Comparison of ENCODE assay signal across 24 cellular contexts in genomic region chr1:57987507-57987906, GRCh38.
"Had no signal": no experiment of that assay in that cellular context is flagged by ENCODE, and none has a peak within 500 bp of the region (broad histone marks: within the 10 kb centered on the region; RNA-seq: fewer than 3 reads in every experiment).

No MANE protein-coding gene starts in this region.

- H3K9ac ChIP-seq: parathyroid adenoma had no signal

- H3K4me3 ChIP-seq: esophagus muscularis mucosa, gastrocnemius medialis, heart right ventricle, left ventricle myocardium inferior, lower lobe of right lung, psoas muscle, spleen, tibial artery, upper lobe of right lung, vagina had no signal

- H3K36me3 Mint-ChIP-seq: immature natural killer cell; natural killer cell treated with Interleukin-12 subunit alpha and Interleukin-12 subunit beta and Interleukin-15 and Interleukin-18, amount 100 ng/mL, for 72 hours; stimulated activated memory B cell treated with anti-CD40 and anti-IgM and Interleukin-4, amounts not matched to agents 10 μg/mL and 1 μg/mL and 100 μg/mL, for 72 hours had no signal

- H3K36me3 ChIP-seq: esophagus muscularis mucosa, gastrocnemius medialis, heart right ventricle, left ventricle myocardium inferior, lower lobe of right lung, spleen, tibial artery, upper lobe of right lung, vagina had no signal

- FAIRE-seq: keratinocyte had no signal

- H3K27me3 Mint-ChIP-seq: stimulated activated naive CD8-positive, alpha-beta T cell treated with anti-CD3 and anti-CD28 coated beads, Interleukin-15, Interleukin-2, amounts not matched to agents 100 ng/mL and 50 ng/mL, for 24 hours had no signal

- H3K4me3 Mint-ChIP-seq: immature natural killer cell; natural killer cell treated with Interleukin-12 subunit alpha and Interleukin-12 subunit beta and Interleukin-15 and Interleukin-18, amount 100 ng/mL, for 72 hours; stimulated activated memory B cell treated with anti-CD40 and anti-IgM and Interleukin-4, amounts not matched to agents 10 μg/mL and 1 μg/mL and 100 μg/mL, for 72 hours; stimulated activated naive CD8-positive, alpha-beta T cell treated with anti-CD3 and anti-CD28 coated beads, Interleukin-15, Interleukin-2, amounts not matched to agents 100 ng/mL and 50 ng/mL, for 24 hours had no signal

- H3K27ac ChIP-seq: epithelial cell of prostate, esophagus muscularis mucosa, gastrocnemius medialis, heart right ventricle, left ventricle myocardium inferior, lower lobe of right lung, parathyroid adenoma, psoas muscle, spleen, tibial artery, upper lobe of right lung, vagina had no signal

- H3K79me2 ChIP-seq: parathyroid adenoma had no signal

- H3K4me1 ChIP-seq: esophagus muscularis mucosa, gastrocnemius medialis, heart right ventricle, left ventricle myocardium inferior, lower lobe of right lung, parathyroid adenoma, psoas muscle, tibial artery, upper lobe of right lung, vagina had no signal

- H3K27me3 ChIP-seq: esophagus muscularis mucosa, gastrocnemius medialis, spleen, tibial artery, upper lobe of right lung, vagina had no signal

- H3K9me3 Mint-ChIP-seq: immature natural killer cell; stimulated activated memory B cell treated with anti-CD40 and anti-IgM and Interleukin-4, amounts not matched to agents 10 μg/mL and 1 μg/mL and 100 μg/mL, for 72 hours; stimulated activated naive CD8-positive, alpha-beta T cell treated with anti-CD3 and anti-CD28 coated beads, Interleukin-15, Interleukin-2, amounts not matched to agents 100 ng/mL and 50 ng/mL, for 24 hours had no signal

- H3K9me3 ChIP-seq: esophagus muscularis mucosa, gastrocnemius medialis, heart right ventricle, left ventricle myocardium inferior, lower lobe of right lung, psoas muscle, spleen, tibial artery, upper lobe of right lung, vagina had no signal

- DNase-seq: effector memory CD4-positive, alpha-beta T cell; gastrocnemius medialis; heart right ventricle; hypothalamus; immature natural killer cell; left ventricle myocardium inferior; lower lobe of right lung; mesenchymal stem cell; midbrain; psoas muscle; spleen; stimulated activated CD4-positive, alpha-beta T cell treated with anti-CD3 and anti-CD28 coated beads, Interleukin-15, amount 100 ng/mL, for 24 hours; stimulated activated CD4-positive, alpha-beta T cell treated with anti-CD3 and anti-CD28 coated beads, Interleukin-1b, Interleukin-23, amount 100 ng/mL, for 48 hours; stimulated activated CD4-positive, alpha-beta T cell treated with anti-CD3 and anti-CD28 coated beads, Interleukin-4, amount 100 ng/mL, for 24 hours; tibial artery; upper lobe of right lung had no signal

- H2AFZ ChIP-seq: parathyroid adenoma had no signal

- H3K27ac Mint-ChIP-seq: natural killer cell treated with Interleukin-12 subunit alpha and Interleukin-12 subunit beta and Interleukin-15 and Interleukin-18, amount 100 ng/mL, for 72 hours; stimulated activated memory B cell treated with anti-CD40 and anti-IgM and Interleukin-4, amounts not matched to agents 10 μg/mL and 1 μg/mL and 100 μg/mL, for 72 hours; stimulated activated naive CD8-positive, alpha-beta T cell treated with anti-CD3 and anti-CD28 coated beads, Interleukin-15, Interleukin-2, amounts not matched to agents 100 ng/mL and 50 ng/mL, for 24 hours had no signal
